ENCODE assay signal across 28 cellular contexts in genomic region chr2:182261860-182262387, GRCh38.
"Had no signal": no experiment of that assay in that cellular context is flagged by ENCODE, and none has a peak within 500 bp of the region (broad histone marks: within the 10 kb centered on the region; RNA-seq: fewer than 3 reads in every experiment).

No MANE protein-coding gene starts in this region.

- H3K4me2 ChIP-seq: neural progenitor cell had no signal

- H3K27me3 Mint-ChIP-seq: progenitor cell of endocrine pancreas; stimulated activated naive CD8-positive, alpha-beta T cell treated with anti-CD3 and anti-CD28 coated beads, Interleukin-15, Interleukin-2, amounts not matched to agents 100 ng/mL and 50 ng/mL, for 24 hours had no signal

- H3K79me2 ChIP-seq: parathyroid adenoma had no signal

- ATAC-seq: natural killer cell; psoas muscle; right cardiac atrium; sciatic nerve; stimulated activated effector memory CD8-positive, alpha-beta T cell treated with anti-CD3 and anti-CD28 coated beads, Interleukin-12 subunit alpha, Interleukin-12 subunit beta, amount 100 ng/mL, for 72 hours; stimulated activated naive B cell treated with anti-CD40 and anti-IgM and Interleukin-4, amounts not matched to agents 10 μg/mL and 1 μg/mL and 100 μg/mL, for 72 hours had no signal

- H3K36me3 ChIP-seq: neural progenitor cell, ovary, stomach, thyroid gland, tibial nerve, upper lobe of left lung, vagina had no signal

- H3K9me3 Mint-ChIP-seq: neural progenitor cell; stimulated activated effector memory CD8-positive, alpha-beta T cell treated with anti-CD3 and anti-CD28 coated beads, Interleukin-12 subunit alpha, Interleukin-12 subunit beta, amount 100 ng/mL, for 72 hours; stimulated activated naive B cell treated with anti-CD40 and anti-IgM and Interleukin-4, amounts not matched to agents 10 μg/mL and 1 μg/mL and 100 μg/mL, for 72 hours; stimulated activated naive CD8-positive, alpha-beta T cell treated with anti-CD3 and anti-CD28 coated beads, Interleukin-15, Interleukin-2, amounts not matched to agents 100 ng/mL and 50 ng/mL, for 24 hours had no signal

- H2AFZ ChIP-seq: neural progenitor cell, parathyroid adenoma had no signal

- H3K36me3 Mint-ChIP-seq: natural killer cell; neural progenitor cell; stimulated activated effector memory CD8-positive, alpha-beta T cell treated with anti-CD3 and anti-CD28 coated beads, Interleukin-12 subunit alpha, Interleukin-12 subunit beta, amount 100 ng/mL, for 72 hours; stimulated activated naive B cell treated with anti-CD40 and anti-IgM and Interleukin-4, amounts not matched to agents 10 μg/mL and 1 μg/mL and 100 μg/mL, for 72 hours had no signal

- H3K9me3 ChIP-seq: ovary, psoas muscle, stomach, thoracic aorta, thyroid gland, tibial nerve, upper lobe of left lung, vagina had no signal

- DNase-seq: natural killer cell; occipital lobe; ovary; posterior cingulate gyrus; psoas muscle; right cardiac atrium; stimulated activated CD4-positive, alpha-beta T cell treated with anti-CD3 and anti-CD28 coated beads, Interleukin-15, amount 100 ng/mL, for 24 hours; stimulated activated CD4-positive, alpha-beta T cell treated with anti-CD3 and anti-CD28 coated beads, Interleukin-2, amount 100 ng/mL, for 24 hours; stimulated activated CD4-positive, alpha-beta T cell treated with anti-CD3 and anti-CD28 coated beads, Interleukin-2, amount 100 ng/mL, for 48 hours; stimulated activated CD4-positive, alpha-beta T cell treated with anti-CD3 and anti-CD28 coated beads, Interleukin-4, amount 100 ng/mL, for 24 hours; stimulated activated naive B cell treated with anti-CD40 and anti-IgM and Interleukin-4, amounts not matched to agents 10 μg/mL and 1 μg/mL and 100 μg/mL, for 72 hours; stimulated activated naive CD4-positive, alpha-beta T cell treated with Interleukin-2 at 50 U/mL for 16 hours; stomach; thyroid gland; trophoblast cell; upper lobe of left lung had no signal

- H3K27me3 ChIP-seq: neural progenitor cell, ovary, stomach, thyroid gland, tibial nerve, upper lobe of left lung, vagina had no signal

- H3K4me1 Mint-ChIP-seq: natural killer cell; nephron; neural progenitor cell; stimulated activated effector memory CD8-positive, alpha-beta T cell treated with anti-CD3 and anti-CD28 coated beads, Interleukin-12 subunit alpha, Interleukin-12 subunit beta, amount 100 ng/mL, for 72 hours; stimulated activated naive B cell treated with anti-CD40 and anti-IgM and Interleukin-4, amounts not matched to agents 10 μg/mL and 1 μg/mL and 100 μg/mL, for 72 hours had no signal

- H3K4me3 Mint-ChIP-seq: natural killer cell; nephron; neural progenitor cell; stimulated activated effector memory CD8-positive, alpha-beta T cell treated with anti-CD3 and anti-CD28 coated beads, Interleukin-12 subunit alpha, Interleukin-12 subunit beta, amount 100 ng/mL, for 72 hours; stimulated activated naive B cell treated with anti-CD40 and anti-IgM and Interleukin-4, amounts not matched to agents 10 μg/mL and 1 μg/mL and 100 μg/mL, for 72 hours; stimulated activated naive CD8-positive, alpha-beta T cell treated with anti-CD3 and anti-CD28 coated beads, Interleukin-15, Interleukin-2, amounts not matched to agents 100 ng/mL and 50 ng/mL, for 24 hours had no signal

- FAIRE-seq: urothelium cell line had no signal

- H3K9ac ChIP-seq: neural progenitor cell, parathyroid adenoma had no signal

- H3K27ac ChIP-seq: neural progenitor cell, ovary, parathyroid adenoma, psoas muscle, skin epidermis, stomach, thoracic aorta, thyroid gland, upper lobe of left lung, vagina had no signal

- H3K27ac Mint-ChIP-seq: natural killer cell; nephron; neural progenitor cell; progenitor cell of endocrine pancreas; stimulated activated effector memory CD8-positive, alpha-beta T cell treated with anti-CD3 and anti-CD28 coated beads, Interleukin-12 subunit alpha, Interleukin-12 subunit beta, amount 100 ng/mL, for 72 hours; stimulated activated naive B cell treated with anti-CD40 and anti-IgM and Interleukin-4, amounts not matched to agents 10 μg/mL and 1 μg/mL and 100 μg/mL, for 72 hours; stimulated activated naive CD8-positive, alpha-beta T cell treated with anti-CD3 and anti-CD28 coated beads, Interleukin-15, Interleukin-2, amounts not matched to agents 100 ng/mL and 50 ng/mL, for 24 hours had no signal

- H3K4me3 ChIP-seq: neural progenitor cell, ovary, psoas muscle, skin epidermis, stomach, thoracic aorta, thyroid gland, tibial nerve, upper lobe of left lung, vagina had no signal

- H3K4me1 ChIP-seq: parathyroid adenoma, psoas muscle, stomach, upper lobe of left lung, vagina had no signal
